Comparison of ENCODE assay signal across 9 cellular contexts in the genomic region with DNA sequence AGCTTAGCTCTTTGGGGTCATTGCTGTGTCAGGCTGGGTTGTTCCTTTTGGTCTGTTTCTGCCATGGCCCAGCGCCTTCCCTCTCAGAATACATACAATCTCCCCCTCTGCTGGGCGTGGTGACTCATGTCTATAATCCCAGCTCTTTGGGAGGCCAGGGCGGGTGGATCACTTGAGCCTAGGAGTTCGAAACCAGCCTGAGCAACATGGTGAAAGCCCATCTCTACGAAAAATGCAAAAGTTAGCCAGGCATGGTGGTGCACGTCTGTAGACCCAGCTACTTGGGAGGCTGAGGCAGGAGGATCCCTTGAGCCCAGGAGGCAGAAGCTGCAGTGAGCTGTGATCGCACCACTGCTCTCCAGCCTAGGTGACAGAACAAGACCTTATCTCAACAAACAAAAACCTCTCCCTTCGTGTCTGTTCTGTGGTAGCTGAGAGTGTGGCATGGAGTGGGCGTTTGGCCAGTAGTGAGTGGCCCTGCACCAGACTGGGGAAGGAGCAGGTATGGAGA. TPM values are rescaled to one million over a fixed set of nuclear protein-coding genes. Genes with fewer than 3 reads are reported as not detected.
DNase-seq lines count a peak whose midpoint lies in the region; ATAC-seq, FAIRE-seq and TF ChIP-seq lines count a peak whose summit lies in the region.
"Had no signal": no experiment of that assay in that cellular context is flagged by ENCODE, and none has a peak within 500 bp of the region (broad histone marks: within the 10 kb centered on the region; RNA-seq: fewer than 3 reads in every experiment).

No MANE protein-coding gene starts in this region.

- H3K4me3 ChIP-seq in GM12865 (ENCODE audit: low read depth, low read length): no peak overlapping the region

- H3K9me3 Mint-ChIP-seq in activated T-cell treated with anti-CD3 and anti-CD28 coated beads, Interleukin-2, amount 50 U/mL, for 4 hours: no peaks in the 10 kb centered on the region
- H3K9me3 Mint-ChIP-seq in natural killer cell treated with Interleukin-12 subunit alpha and Interleukin-12 subunit beta and Interleukin-15 and Interleukin-18, amount 100 ng/mL, for 72 hours: no peaks in the 10 kb centered on the region

- H3K27me3 Mint-ChIP-seq in activated T-cell treated with anti-CD3 and anti-CD28 coated beads, Interleukin-2, amount 50 U/mL, for 4 hours (ENCODE audit: low read depth): no peaks in the 10 kb centered on the region
- H3K27me3 Mint-ChIP-seq in natural killer cell treated with Interleukin-12 subunit alpha and Interleukin-12 subunit beta and Interleukin-15 and Interleukin-18, amount 100 ng/mL, for 72 hours: no peaks in the 10 kb centered on the region

- peaks cover 34% of the 10 kb centered on the region for H3K36me3 Mint-ChIP-seq in activated T-cell treated with anti-CD3 and anti-CD28 coated beads, Interleukin-2, amount 50 U/mL, for 4 hours (ENCODE audit: insufficient read depth)
- peaks cover 4% of the 10 kb centered on the region for H3K36me3 Mint-ChIP-seq in natural killer cell treated with Interleukin-12 subunit alpha and Interleukin-12 subunit beta and Interleukin-15 and Interleukin-18, amount 100 ng/mL, for 72 hours

- ATAC-seq in HG02870 (IDR thresholded peaks at IDR 0.05; ENCODE audit: unreplicated experiment) (peak; percentile 6), omental fat pad (ENCODE audit: low FRiP score) (no peak)
- ATAC-seq in activated T-cell treated with anti-CD3 and anti-CD28 coated beads, Interleukin-2, amount 50 U/mL, for 4 hours: peak; percentile 4 to 17
- ATAC-seq in natural killer cell treated with Interleukin-12 subunit alpha and Interleukin-12 subunit beta and Interleukin-15 and Interleukin-18, amount 100 ng/mL, for 72 hours: no peak

- H3K4me3 Mint-ChIP-seq in activated T-cell treated with anti-CD3 and anti-CD28 coated beads, Interleukin-2, amount 50 U/mL, for 4 hours: no peak overlapping the region
- H3K4me3 Mint-ChIP-seq in natural killer cell treated with Interleukin-12 subunit alpha and Interleukin-12 subunit beta and Interleukin-15 and Interleukin-18, amount 100 ng/mL, for 72 hours: no peak overlapping the region

- FAIRE-seq in urothelium cell line (lab: Jason Lieb, UNC): no peak

- H3K4me1 Mint-ChIP-seq in activated T-cell treated with anti-CD3 and anti-CD28 coated beads, Interleukin-2, amount 50 U/mL, for 4 hours (ENCODE audit: low read depth): peaks cover 16% of the 10 kb centered on the region
- peaks cover 12 to 19% of the 10 kb centered on the region in 2 donors for H3K4me1 Mint-ChIP-seq in natural killer cell treated with Interleukin-12 subunit alpha and Interleukin-12 subunit beta and Interleukin-15 and Interleukin-18, amount 100 ng/mL, for 72 hours (ENCODE audit: low read depth in 2 of 2)

- peak overlapping the region; percentile 81 to 82 for H3K27ac Mint-ChIP-seq in natural killer cell treated with Interleukin-12 subunit alpha and Interleukin-12 subunit beta and Interleukin-15 and Interleukin-18, amount 100 ng/mL, for 72 hours

- no peak for TF ChIP-seq CTCF in GM12865 (IDR thresholded peaks at IDR 0.05; ENCODE audit: insufficient read depth, low read depth, low read length, missing control alignments)
- TF ChIP-seq CTCF in omental fat pad (IDR thresholded peaks at IDR 0.05): no peak

- peak; percentile 69 for DNase-seq in GM12865 (ENCODE audit: low read depth)
- DNase-seq in activated T-cell treated with anti-CD3 and anti-CD28 coated beads, Interleukin-2, amount 50 U/mL, for 4 hours: no peak
- no peak for DNase-seq in natural killer cell treated with Interleukin-12 subunit alpha and Interleukin-12 subunit beta and Interleukin-15 and Interleukin-18, amount 100 ng/mL, for 72 hours (ENCODE audit: low spot score)
- no peak for DNase-seq in omental fat pad (ENCODE audit: low spot score)
- no peak for DNase-seq in hypothalamus (lab: John Stamatoyannopoulos, UW)
- DNase-seq in urothelium cell line (ENCODE audit: low spot score): no peak
- DNase-seq in COLO829 (ENCODE audit: low spot score): no peak
- DNase-seq: KBM-7 had no signal

RNA-seq across cellular contexts. Expression of gene KLC2, which starts 35.7 kb away (rescaled TPM):
- total RNA-seq in activated T-cell treated with anti-CD3 and anti-CD28 coated beads, Interleukin-2, amount 50 U/mL, for 4 hours: 10 to 100 TPM; 86.3 to 92.2 (median 89.2) TPM
- 10 to 100 TPM; 38.0 to 77.2 TPM for total RNA-seq in natural killer cell treated with Interleukin-12 subunit alpha and Interleukin-12 subunit beta and Interleukin-15 and Interleukin-18, amount 100 ng/mL, for 72 hours
- total RNA-seq in omental fat pad: 10 to 100 TPM in 2 of 4 donors, 1 to 10 TPM in 2; 9.5 to 15.9 (median 11.9) TPM

RNA-seq across cellular contexts. Expression of gene RAB1B, which starts 46.7 kb away (rescaled TPM):
- 100 to 1,000 TPM; 118 to 125 (median 120) TPM for total RNA-seq in activated T-cell treated with anti-CD3 and anti-CD28 coated beads, Interleukin-2, amount 50 U/mL, for 4 hours
- total RNA-seq in natural killer cell treated with Interleukin-12 subunit alpha and Interleukin-12 subunit beta and Interleukin-15 and Interleukin-18, amount 100 ng/mL, for 72 hours: 100 to 1,000 TPM; 139 to 146 TPM
- 100 to 1,000 TPM in 1 of 4 donors, 10 to 100 TPM in 3; 74.0 to 107 (median 87.1) TPM for total RNA-seq in omental fat pad

RNA-seq across cellular contexts. Expression of gene CNIH2, which starts 56.2 kb away (rescaled TPM):
- total RNA-seq in activated T-cell treated with anti-CD3 and anti-CD28 coated beads, Interleukin-2, amount 50 U/mL, for 4 hours: 1 to 10 TPM; 1.4 to 1.8 (median 1.7) TPM
- 1 to 10 TPM; 1.2 to 2.6 TPM for total RNA-seq in natural killer cell treated with Interleukin-12 subunit alpha and Interleukin-12 subunit beta and Interleukin-15 and Interleukin-18, amount 100 ng/mL, for 72 hours
- total RNA-seq in omental fat pad: not detected

Comparison
In these comparisons a context has a peak if more than half of its experiments do, and no peak if none do; other contexts are left out.
1. ATAC-seq: peak in HG02870 (single experiment) and activated T-cell treated with anti-CD3 and anti-CD28 coated beads, Interleukin-2, amount 50 U/mL, for 4 hours (2 of 2); none in natural killer cell treated with Interleukin-12 subunit alpha and Interleukin-12 subunit beta and Interleukin-15 and Interleukin-18, amount 100 ng/mL, for 72 hours (0 of 2) and omental fat pad (single experiment).